In the genomic region with DNA sequence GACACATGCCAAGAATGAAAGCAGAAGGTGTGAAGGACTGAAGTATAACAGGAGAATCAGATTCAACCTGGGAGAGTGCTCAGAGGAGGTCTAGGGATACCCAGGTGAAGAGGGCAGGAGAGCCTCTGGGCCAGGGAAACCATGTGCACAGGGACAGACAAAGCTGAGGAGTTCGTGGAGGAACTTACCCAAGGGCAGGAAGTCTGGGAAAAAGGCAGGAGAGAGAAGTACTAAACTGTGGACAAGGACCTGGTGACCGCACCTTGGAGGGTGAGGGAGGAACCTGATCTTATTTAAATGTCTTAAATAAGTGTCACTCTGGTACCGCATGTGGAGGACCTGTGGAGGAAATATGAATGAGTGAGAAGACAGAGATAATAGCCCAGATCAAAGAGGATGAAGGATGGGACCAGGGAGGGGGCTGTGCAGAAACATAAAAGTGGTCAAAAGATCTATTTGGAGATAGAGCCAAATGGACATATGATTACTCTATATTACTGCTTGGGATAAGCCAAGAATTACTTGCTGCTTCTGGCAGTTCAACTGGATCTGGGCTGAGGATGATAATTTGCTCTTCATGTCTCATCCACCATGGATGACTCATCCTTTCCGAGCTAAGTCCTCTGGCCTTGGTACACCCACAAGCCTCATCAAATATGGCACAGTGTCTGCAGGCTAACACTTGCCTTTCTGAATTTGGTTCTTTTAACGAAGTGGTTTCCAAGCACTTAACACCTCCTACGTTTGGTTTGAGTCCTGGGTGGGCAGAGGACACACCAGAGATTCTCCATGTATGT, we compare ENCODE assay signal across 32 cellular contexts.
DNase-seq lines count a peak whose midpoint lies in the region; ATAC-seq, FAIRE-seq and TF ChIP-seq lines count a peak whose summit lies in the region.
"Had no signal": no experiment of that assay in that cellular context is flagged by ENCODE, and none has a peak within 500 bp of the region (broad histone marks: within the 10 kb centered on the region; RNA-seq: fewer than 3 reads in every experiment).

No MANE protein-coding gene starts in this region.

- no peaks in the 10 kb centered on the region for H3K27me3 ChIP-seq in bronchial epithelial cell (ENCODE audit: control insufficient read depth, insufficient read depth, low read length)
- H3K27me3 ChIP-seq in right atrium auricular region, result no peaks in the 10 kb centered on the region
- H3K27me3 ChIP-seq: brain microvascular endothelial cell, Peyer's patch, SJCRH30 had no signal

- no peak overlapping the region for H3K4me3 ChIP-seq in bronchial epithelial cell (ENCODE audit: low read depth, low read length)
- no peak overlapping the region for H3K4me3 ChIP-seq in right atrium auricular region
- H3K4me3 ChIP-seq in kidney (ENCODE audit: low read length in 2 of 2), result no peak overlapping the region
- H3K4me3 ChIP-seq: Peyer's patch, SJCRH30 had no signal

- no peak for ATAC-seq in HG02852 (IDR thresholded peaks at IDR 0.05; ENCODE audit: unreplicated experiment)
- ATAC-seq: activated CD4-positive, CD25-positive, alpha-beta regulatory T cell treated with anti-CD3 and anti-CD28 coated beads, Interleukin-2, amount 50 U/mL, for 24 hours; left colon; stimulated activated naive B cell treated with anti-CD40 and anti-IgM and Interleukin-4, amounts not matched to agents 10 μg/mL and 1 μg/mL and 100 μg/mL, for 72 hours; T-cell had no signal

- no peak overlapping the region for H3K9ac ChIP-seq in kidney (ENCODE audit: low read length in 2 of 2)

- DNase-seq in DMS53 (lab: John Stamatoyannopoulos, UW), result peak; percentile 53
- DNase-seq in DMS53 treated with DMSO at 0.1 percent for 48 hours (lab: John Stamatoyannopoulos, UW; ENCODE audit: unreplicated experiment), result no peak
- DNase-seq in MV-4-11 (lab: John Stamatoyannopoulos, UW), result peak; percentile 35
- DNase-seq in bronchial epithelial cell (ENCODE audit: low read depth), result peak; percentile 15
- peak; percentile 8 for DNase-seq in kidney tubule cell (ENCODE audit: low spot score)
- no peak for DNase-seq in right atrium auricular region (ENCODE audit: low spot score)
- no peak for DNase-seq in kidney
- DNase-seq: activated CD4-positive, alpha-beta memory T cell treated with anti-CD3 and anti-CD28 coated beads for 36 hours; activated CD8-positive, alpha-beta memory T cell treated with anti-CD3 and anti-CD28 coated beads, Interleukin-2, amount 50 U/mL, for 4 hours; activated naive CD4-positive, alpha-beta T cell treated with anti-CD3 and anti-CD28 coated beads for 36 hours; amniotic stem cell; brain microvascular endothelial cell; CD4-positive, CD25-positive, alpha-beta regulatory T cell; DMS 273 treated with DMSO at 0.1 percent for 48 hours; effector CD4-positive, alpha-beta T cell; GDM1; left colon; MM.1S; NCI-H146; NCI-H524 treated with DMSO at 0.1 percent for 48 hours; Peyer's patch; SJCRH30; stimulated activated CD4-positive, alpha-beta T cell treated with anti-CD3 and anti-CD28 coated beads, Interleukin-15, amount 100 ng/mL, for 24 hours; stimulated activated naive B cell treated with anti-CD40 and anti-IgM and Interleukin-4, amounts not matched to agents 10 μg/mL and 1 μg/mL and 100 μg/mL, for 72 hours; T-cell had no signal

- no peaks in the 10 kb centered on the region for H3K36me3 ChIP-seq in bronchial epithelial cell (ENCODE audit: control insufficient read depth, insufficient read depth, low read length)
- H3K36me3 ChIP-seq in right atrium auricular region, result no peaks in the 10 kb centered on the region
- no peaks in the 10 kb centered on the region for H3K36me3 ChIP-seq in kidney (ENCODE audit: control insufficient read depth in 1 of 2, insufficient read depth in 2 of 2, low read length in 2 of 2)
- H3K36me3 ChIP-seq: brain microvascular endothelial cell, Peyer's patch, SJCRH30 had no signal

- no peak overlapping the region for H3K27ac ChIP-seq in right atrium auricular region
- H3K27ac ChIP-seq in kidney (ENCODE audit: low read depth in 2 of 2, low read length in 2 of 2), result no peak overlapping the region
- H3K27ac ChIP-seq: 22Rv1, brain microvascular endothelial cell, Peyer's patch, SJCRH30 had no signal

- TF ChIP-seq CTCF in bronchial epithelial cell (IDR thresholded peaks at IDR 0.05; ENCODE audit: insufficient read depth, low read length, severe bottlenecking) (no peak), right atrium auricular region (IDR thresholded peaks at IDR 0.05) (no peak), kidney (IDR thresholded peaks at IDR 0.05; ENCODE audit: borderline replicate concordance, extremely low read depth, insufficient read depth) (no peak)

- no peaks in the 10 kb centered on the region for H3K9me3 ChIP-seq in right atrium auricular region
- H3K9me3 ChIP-seq in kidney (ENCODE audit: control insufficient read depth in 1 of 2, low read length in 2 of 2), result peaks cover 0 to 6% of the 10 kb centered on the region in 2 donors
- H3K9me3 ChIP-seq: Peyer's patch, SJCRH30 had no signal

- FAIRE-seq in bronchial epithelial cell (lab: Jason Lieb, UNC), result no peak
- FAIRE-seq in kidney (lab: Jason Lieb, UNC), result no peak
- FAIRE-seq: colon, frontal cortex, H54, TTC549 had no signal

- H3K4me1 ChIP-seq in right atrium auricular region (no peaks in the 10 kb centered on the region), kidney (ENCODE audit: control insufficient read depth in 1 of 2, insufficient read depth in 1 of 2, low read depth in 1 of 2, low read length in 2 of 2) (no peaks in the 10 kb centered on the region)
- H3K4me1 ChIP-seq: Peyer's patch, SJCRH30 had no signal

- intact Hi-C loops in kidney (cut with DNase I), result no loop called here

Comparison
In these comparisons a context has a peak if more than half of its experiments do, and no peak if none do; other contexts are left out.
1. DNase-seq: peak in DMS53 (single experiment), MV-4-11 (single experiment), bronchial epithelial cell (single experiment) and kidney tubule cell (single experiment); none in DMS53 treated with DMSO at 0.1 percent for 48 hours (single experiment), right atrium auricular region (single experiment) and kidney (single experiment).